In genomic region chr17:81487487-81488275, GRCh38 we compare ENCODE assay signal across 8 cellular contexts. TPM values are rescaled to one million over a fixed set of nuclear protein-coding genes. Genes with fewer than 3 reads are reported as not detected.
A peak's percentile ranks its signal among the peaks of the same experiment; 100 is the strongest.
DNase-seq lines count a peak whose midpoint lies in the region; ATAC-seq and TF ChIP-seq lines count a peak whose summit lies in the region.

No MANE protein-coding gene starts in this region.

- H3K4me3 Mint-ChIP-seq in activated naive CD8-positive, alpha-beta T cell: peak overlapping the region; percentile 67

- peak overlapping the region; percentile 95 for H3K23ac ChIP-seq in IMR-90 (ENCODE audit: low read depth, low read length)

- dilution Hi-C loops in IMR-90 (cut with HindIII; ENCODE audit: low sequenced_read_pairs, unreplicated experiment): no loop called here

- H2BK120ac ChIP-seq in IMR-90 (ENCODE audit: low read depth, low read length): peak overlapping the region; percentile 68; the same call in 1 of the 2 replicates

- H3K36me3 Mint-ChIP-seq in activated naive CD8-positive, alpha-beta T cell: no peaks in the 10 kb centered on the region

- H3K4ac ChIP-seq in IMR-90 (ENCODE audit: low read depth, low read length): peak overlapping the region; percentile 98

- in situ Hi-C loops in GM13976 (cut with MboI; ENCODE audit: low sequenced_read_pairs, unreplicated experiment) (loop anchor here (10.0 kb wide), 1 partner anchor 233 kb away; no protein-coding TSS in a partner anchor), IMR-90 (cut with MboI; ENCODE audit: low sequenced_read_pairs) (no loop called here)

- peak overlapping the region; percentile 14; the same call in 1 of the 2 replicates for H3K56ac ChIP-seq in IMR-90 (ENCODE audit: extremely low read depth, insufficient read depth, low read length)

- no peaks in the 10 kb centered on the region for H3K9me3 ChIP-seq in IMR-90 (ENCODE audit: control insufficient read depth, insufficient read depth, low read length)
- no peaks in the 10 kb centered on the region for H3K9me3 ChIP-seq in cardiac muscle cell (ENCODE audit: low read depth)
- no peaks in the 10 kb centered on the region for H3K9me3 ChIP-seq in ovary
- no peaks in the 10 kb centered on the region for H3K9me3 ChIP-seq in tibial nerve

- no peak for TF ChIP-seq EP300 in ovary (IDR thresholded peaks at IDR 0.05)
- peak in 1 of 2 donors; percentile 73 for TF ChIP-seq EP300 in tibial nerve (IDR thresholded peaks at IDR 0.05)

- CTCF ChIA-PET in IMR-90 (lab: Yijun Ruan, JAX): interaction anchor here (1.0 kb wide), 1 partner anchor 12 kb away, joined by 4 read pairs; no protein-coding TSS in a partner anchor

- no peak for TF ChIP-seq RAD21 in IMR-90 (IDR thresholded peaks at IDR 0.05; ENCODE audit: low read length)

- peaks cover 4% of the 10 kb centered on the region for H3K27me3 Mint-ChIP-seq in activated naive CD8-positive, alpha-beta T cell

- H4K91ac ChIP-seq in IMR-90 (ENCODE audit: insufficient read depth, low read depth, low read length): peak overlapping the region; percentile 90

- H4K20me1 ChIP-seq in IMR-90 (ENCODE audit: insufficient read depth, low read length): no peaks in the 10 kb centered on the region

- peak overlapping the region; percentile 99 for H2AFZ ChIP-seq in IMR-90 (replicated peaks; ENCODE audit: low read length, poor library complexity)

- POLR2A ChIA-PET in IMR-90 (lab: Charles Lee; ENCODE audit: unreplicated experiment): no interaction called here

- DNase-seq in GM13976 (ENCODE audit: low spot score) (peak; percentile 98), IMR-90 (peak; percentile 60), SHP77 (lab: John Stamatoyannopoulos, UW) (peak; percentile 64 to 86), cardiac muscle cell (ENCODE audit: low read depth in 1 of 2, low spot score in 1 of 2) (peak; percentile 79 to 90), ovary (peak; percentile 77 to 88 (median 83)), tibial nerve (ENCODE audit: low spot score in 2 of 2) (peak; percentile 52 to 64)

- peaks cover 12% of the 10 kb centered on the region for H3K4me1 Mint-ChIP-seq in activated naive CD8-positive, alpha-beta T cell (ENCODE audit: low read depth)

- peak overlapping the region; percentile 90 to 99 for H4K8ac ChIP-seq in IMR-90 (ENCODE audit: low read depth in 2 of 2, low read length in 2 of 2)

- H3K36me3 ChIP-seq in IMR-90 (ENCODE audit: control insufficient read depth, insufficient read depth, low read length) (no peaks in the 10 kb centered on the region), cardiac muscle cell (no peaks in the 10 kb centered on the region), ovary (no peaks in the 10 kb centered on the region), tibial nerve (no peaks in the 10 kb centered on the region)

- intact Hi-C loops in IMR-90 (cut with micrococcal nuclease) (no loop called here), ovary (cut with DNase I) (loop anchor here in 2 of 4 donors (2.0 to 10.0 kb wide), 3 partner anchors 63 to 235 kb away; no protein-coding TSS in a partner anchor)

- H3K14ac ChIP-seq in IMR-90 (replicated peaks; ENCODE audit: low read depth, low read length): peak overlapping the region; percentile 98

- TF ChIP-seq POLR2A in IMR-90 (IDR thresholded peaks at IDR 0.05; ENCODE audit: low read depth, low read length): peak; percentile 85
- TF ChIP-seq POLR2A in ovary (IDR thresholded peaks at IDR 0.05): peak; percentile 36
- TF ChIP-seq POLR2A in tibial nerve (IDR thresholded peaks at IDR 0.05): peak; percentile 49 to 74

- WGBS in IMR-90 (ENCODE audit: extremely low coverage in 2 of 2, insufficient read length in 1 of 2), 2 experiments: 8% methylated on average over 50 of the region's 87 CpGs; no CpG with 5 or more reads in 1 of the 2 experiments
- WGBS in ovary, 3 donors: 5 to 13% (median 11%) methylated on average over 33 to 87 of the region's 87 CpGs
- WGBS in tibial nerve, 2 donors: 14 to 15% methylated on average over 18 to 32 of the region's 87 CpGs

- peaks cover 2 to 3% of the 10 kb centered on the region in 2 experiments; a peak in 2 of 4 replicates for H3K79me1 ChIP-seq in IMR-90 (ENCODE audit: low read depth in 1 of 2, low read length in 2 of 2)

- H3K4me3 ChIP-seq in IMR-90 (ENCODE audit: insufficient read depth, low read depth, low read length): peak overlapping the region; percentile 54
- H3K4me3 ChIP-seq in cardiac muscle cell: peak overlapping the region; percentile 36
- peak overlapping the region; percentile 48 for H3K4me3 ChIP-seq in ovary
- H3K4me3 ChIP-seq in tibial nerve: peak overlapping the region; percentile 55 to 78 (median 60)

- H3K9ac ChIP-seq in IMR-90 (ENCODE audit: low read depth, low read length): peak overlapping the region; percentile 78

- H3K27me3 ChIP-seq in IMR-90 (ENCODE audit: control insufficient read depth, insufficient read depth, low read length) (peaks cover 7% of the 10 kb centered on the region; the same call in 1 of the 2 replicates), cardiac muscle cell (no peaks in the 10 kb centered on the region), ovary (no peaks in the 10 kb centered on the region), tibial nerve (no peaks in the 10 kb centered on the region)

- H2BK5ac ChIP-seq in IMR-90 (ENCODE audit: low read depth, low read length, poor library complexity, severe bottlenecking): peak overlapping the region; percentile 64

- peaks cover 2% of the 10 kb centered on the region; the same call in 1 of the 2 replicates for H3K9me1 ChIP-seq in IMR-90 (ENCODE audit: insufficient read depth, low read length)

- peak overlapping the region; percentile 70 for H3K4me2 ChIP-seq in IMR-90 (ENCODE audit: low read depth, low read length)

- peak overlapping the region; percentile 98 for H2AK9ac ChIP-seq in IMR-90 (replicated peaks; ENCODE audit: low read depth, low read length, poor library complexity)

- BruUV-seq in IMR-90 (replicated peaks; lab: Mats Ljungman, UMichigan): no TSS peak

- H3K27ac Mint-ChIP-seq in activated naive CD8-positive, alpha-beta T cell: no peak overlapping the region

- no peak overlapping the region for H2BK15ac ChIP-seq in IMR-90 (ENCODE audit: low read depth, low read length)

- H3K27ac ChIP-seq in IMR-90 (ENCODE audit: insufficient read depth, low read length) (peak overlapping the region; percentile 86), cardiac muscle cell (no peak overlapping the region), ovary (peak overlapping the region in 1 of 2 donors; percentile 32), tibial nerve (peak overlapping the region; percentile 69 to 91 (median 78))

- peak overlapping the region; percentile 65; the same call in 1 of the 2 replicates for H4K5ac ChIP-seq in IMR-90 (ENCODE audit: low read depth, low read length)

- peak; percentile 88 for ATAC-seq in IMR-90 (ENCODE audit: low read depth)
- no peak for ATAC-seq in GM21515 (IDR thresholded peaks at IDR 0.05; ENCODE audit: unreplicated experiment)

- peaks cover 7% of the 10 kb centered on the region; the same call in 1 of the 2 replicates for H3K4me1 ChIP-seq in IMR-90 (ENCODE audit: control insufficient read depth, insufficient read depth, low read length)
- peaks cover 14% of the 10 kb centered on the region for H3K4me1 ChIP-seq in cardiac muscle cell (ENCODE audit: low read depth)
- peaks cover 5% of the 10 kb centered on the region for H3K4me1 ChIP-seq in ovary (ENCODE audit: insufficient read depth)
- peaks cover 0 to 57% (median 21%) of the 10 kb centered on the region in 4 donors for H3K4me1 ChIP-seq in tibial nerve

- peak overlapping the region; percentile 92 for H2AK5ac ChIP-seq in IMR-90 (ENCODE audit: low read depth, low read length)

- peak overlapping the region; percentile 5; the same call in 1 of the 2 replicates for H3K18ac ChIP-seq in IMR-90 (ENCODE audit: low read depth, low read length)

- no peaks in the 10 kb centered on the region for H3K9me3 Mint-ChIP-seq in activated naive CD8-positive, alpha-beta T cell (ENCODE audit: low read depth)

- TF ChIP-seq CTCF in GM13976 (IDR thresholded peaks at IDR 0.05; ENCODE audit: borderline replicate concordance, control extremely low read depth, extremely low read depth, insufficient read depth, missing control alignments) (no peak), IMR-90 (conservative IDR thresholded peaks at IDR 0.05; ENCODE audit: low read depth, low read length) (no peak), cardiac muscle cell (IDR thresholded peaks at IDR 0.05; ENCODE audit: low read depth, low read length) (peak; percentile 6), ovary (IDR thresholded peaks at IDR 0.05) (no peak), tibial nerve (IDR thresholded peaks at IDR 0.05) (peak in 1 of 5 experiments; percentile 15)

- no peak overlapping the region for H2BK20ac ChIP-seq in IMR-90 (ENCODE audit: low read depth, low read length)

TF ChIP-seq in IMR-90, 13 proteins besides CTCF, POLR2A, EP300 and RAD21 (continues in another document):
- no peak for TF ChIP-seq BHLHE40 (IDR thresholded peaks at IDR 0.05; ENCODE audit: low read depth, low read length)
- TF ChIP-seq CHD1 (IDR thresholded peaks at IDR 0.05; ENCODE audit: low read depth, low read length): no peak
- no peak for TF ChIP-seq MAFK (IDR thresholded peaks at IDR 0.05; ENCODE audit: low read depth, low read length)
- TF ChIP-seq MXI1 (IDR thresholded peaks at IDR 0.05; ENCODE audit: borderline replicate concordance, low read depth, low read length): 0 out of 2 replicates have a peak, but pooled peaks have one; percentile 37

RNA-seq across cellular contexts. Expression of gene ACTG1, which starts 24.9 kb away (rescaled TPM):
- total RNA-seq in IMR-90 (2012; rRNA removed) (12,144 and 15,732 TPM in 2 replicates), cardiac muscle cell (2,244 and 2,883 TPM in 2 replicates), ovary (1,000 to 10,000 TPM; 3,016 to 5,681 (median 4,174) TPM), tibial nerve (1,000 to 10,000 TPM; 2,372 to 2,875 (median 2,670) TPM)
- polyA plus RNA-seq in IMR-90 (2012; rRNA removed) (10,271 and 10,907 TPM in 2 replicates), cardiac muscle cell (1,007 and 1,036 TPM in 2 replicates), ovary (1,000 to 10,000 TPM; 1,825 to 3,391 TPM)
- 46,606 and 47,328 TPM in 2 replicates for polyA plus RNA-seq in IMR-90 (2012; cell fraction: cytosol; rRNA removed)
- polyA plus RNA-seq in IMR-90 (2012; cell fraction: nucleus; rRNA removed; ENCODE audit: low replicate concordance): 8,917 and 28,399 TPM in 2 replicates

RNA-seq across cellular contexts. Expression of gene FSCN2, which starts 40.5 kb away (rescaled TPM):
- total RNA-seq in IMR-90 (2012; rRNA removed) (0.18 and 0.28 TPM in 2 replicates), cardiac muscle cell (9.0 and 11.3 TPM in 2 replicates), ovary (1 to 10 TPM; 1.8 to 6.4 (median 3.9) TPM), tibial nerve (1 to 10 TPM in 3 of 4 donors, under 1 TPM in 1; 0.42 to 4.4 (median 3.7) TPM)
- polyA plus RNA-seq in IMR-90 (2012; rRNA removed) (0.84 and 1.1 TPM in 2 replicates), cardiac muscle cell (1.5 and 2.4 TPM in 2 replicates), ovary (1 to 10 TPM in 1 of 2 donors, under 1 TPM in 1; 0.13 to 1.6 TPM)
- polyA plus RNA-seq in IMR-90 (2012; cell fraction: cytosol; rRNA removed): 0.22 and 0.96 TPM in 2 replicates
- polyA plus RNA-seq in IMR-90 (2012; cell fraction: nucleus; rRNA removed; ENCODE audit: low replicate concordance): 2.6 and 6.7 TPM in 2 replicates
